ENCODE assay signal across 8 cellular contexts in genomic region chr7:42014625-42015412, GRCh38.
DNase-seq lines count a peak whose midpoint lies in the region; ATAC-seq and TF ChIP-seq lines count a peak whose summit lies in the region.

No MANE protein-coding gene starts in this region.

- POLR2A ChIA-PET in AG04450 (lab: Yijun Ruan, JAX) = no interaction called here
- POLR2A ChIA-PET in OCI-LY7 (lab: Charles Lee) = no interaction called here

- peak; percentile 75 for TF ChIP-seq CTCF in AG04450 (IDR thresholded peaks at IDR 0.05; ENCODE audit: low read depth, low read length)
- peak; percentile 75 for TF ChIP-seq CTCF in GM12875 (IDR thresholded peaks at IDR 0.05; ENCODE audit: borderline replicate concordance, insufficient read depth, low read depth, low read length)
- peak; percentile 91 for TF ChIP-seq CTCF in OCI-LY7 (conservative IDR thresholded peaks at IDR 0.05; ENCODE audit: low read length)
- peak; percentile 88 for TF ChIP-seq CTCF in choroid plexus epithelial cell (conservative IDR thresholded peaks at IDR 0.05; ENCODE audit: low read depth, low read length)

- H3K4me3 ChIP-seq in AG04450 (ENCODE audit: low read depth, low read length) = no peak overlapping the region
- no peak overlapping the region for H3K4me3 ChIP-seq in GM12875 (ENCODE audit: low read depth, low read length)
- no peak overlapping the region for H3K4me3 ChIP-seq in OCI-LY7 (ENCODE audit: low read depth, low read length, poor library complexity, severe bottlenecking)
- no peak overlapping the region for H3K4me3 ChIP-seq in choroid plexus epithelial cell (ENCODE audit: low read depth, low read length)

- H4K20me1 ChIP-seq in OCI-LY7 (ENCODE audit: insufficient read depth, low read length) = no peaks in the 10 kb centered on the region

- H3K4me2 ChIP-seq in OCI-LY7 (ENCODE audit: low read length) = no peak overlapping the region

- DNase-seq in AG04450 (ENCODE audit: low read depth, low spot score) = no peak
- peak; percentile 48 for DNase-seq in OCI-LY7 (ENCODE audit: low spot score)
- peak; percentile 75 for DNase-seq in choroid plexus epithelial cell (ENCODE audit: low read depth)
- peak; percentile 40 for DNase-seq in myocyte (ENCODE audit: low read depth)
- DNase-seq in DMS153 (lab: John Stamatoyannopoulos, UW) = no peak
- DNase-seq in inferior parietal cortex (ENCODE audit: extremely low spot score) = no peak

- H3K9me2 ChIP-seq in OCI-LY7 (ENCODE audit: insufficient read depth, low read length) = no peaks in the 10 kb centered on the region

- no peak overlapping the region for H2AFZ ChIP-seq in OCI-LY7 (ENCODE audit: low read length)

- H3K4me1 ChIP-seq in OCI-LY7 (ENCODE audit: insufficient read depth, low read length, poor library complexity, severe bottlenecking) = peaks cover 33% of the 10 kb centered on the region

- H3K36me3 ChIP-seq in OCI-LY7 (ENCODE audit: insufficient read depth, low read length) = peaks cover 2% of the 10 kb centered on the region

- H3K9me3 ChIP-seq in AG04450 (ENCODE audit: control insufficient read depth, insufficient read depth, low read length) = no peaks in the 10 kb centered on the region
- H3K9me3 ChIP-seq in OCI-LY7 (ENCODE audit: low read length) = peaks cover 28% of the 10 kb centered on the region

- H3K79me2 ChIP-seq in OCI-LY7 (ENCODE audit: insufficient read depth, low read depth, low read length) = no peaks in the 10 kb centered on the region

- intact Hi-C loops in OCI-LY7 (cut with micrococcal nuclease; ENCODE audit: unreplicated experiment) = no loop called here

- H3K27ac ChIP-seq in AG04450 (ENCODE audit: low read depth, low read length) = no peak overlapping the region
- H3K27ac ChIP-seq in OCI-LY7 (ENCODE audit: low read depth, low read length, poor library complexity, severe bottlenecking) = no peak overlapping the region

- CTCF ChIA-PET in AG04450 (lab: Charles Lee) (interaction anchor here (0.6 to 2.6 kb wide), 10 partner anchors 11 to 523 kb away, joined by 3 to 7 read pairs (median 4); no protein-coding TSS in a partner anchor), OCI-LY7 (lab: Charles Lee; ENCODE audit: unreplicated experiment) (no interaction called here)

- H3K27me3 ChIP-seq in AG04450 (ENCODE audit: control insufficient read depth, insufficient read depth, low read length) = no peaks in the 10 kb centered on the region

- ATAC-seq in GM18870 (IDR thresholded peaks at IDR 0.05; ENCODE audit: unreplicated experiment) = no peak

- BruUV-seq in OCI-LY7 (replicated peaks; lab: Mats Ljungman, UMichigan) = no TSS peak

Comparison
In these comparisons a context has a peak if more than half of its experiments do, and no peak if none do; other contexts are left out.
1. DNase-seq: peak in OCI-LY7 (single experiment), choroid plexus epithelial cell (single experiment) and myocyte (single experiment); none in AG04450 (single experiment), DMS153 (single experiment) and inferior parietal cortex (single experiment).
2. Peak in every context shown above with its lines, with median percentiles within 50 percentile points of each other: CTCF ChIP-seq.